In genomic region chr18:13447621-13448020, GRCh38 we compare ENCODE assay signal across 9 cellular contexts.
A peak's percentile ranks its signal among the peaks of the same experiment; 100 is the strongest.
DNase-seq lines count a peak whose midpoint lies in the region; ATAC-seq and TF ChIP-seq lines count a peak whose summit lies in the region.
"Had no signal": no experiment of that assay in that cellular context is flagged by ENCODE, and none has a peak within 500 bp of the region (broad histone marks: within the 10 kb centered on the region; RNA-seq: fewer than 3 reads in every experiment).

No MANE protein-coding gene starts in this region.

- intact Hi-C loops in mucosa of descending colon (cut with DNase I, micrococcal nuclease) = no loop called here
- intact Hi-C loops in ovary (cut with DNase I) = no loop called here

- H3K36me3 ChIP-seq in mucosa of descending colon (ENCODE audit: low read depth) (no peaks in the 10 kb centered on the region), ovary (no peaks in the 10 kb centered on the region)

- no peak overlapping the region for H3K27ac ChIP-seq in ovary

- no peak overlapping the region for H3K4me3 ChIP-seq in cardiac fibroblast (replicated peaks in 1 of 2; ENCODE audit: low read depth in 2 of 2, low read length in 2 of 2)
- H3K4me3 ChIP-seq in mucosa of descending colon = no peak overlapping the region
- no peak overlapping the region for H3K4me3 ChIP-seq in ovary

- H3K4me1 ChIP-seq in mucosa of descending colon (ENCODE audit: low read depth) = peaks cover 6% of the 10 kb centered on the region
- H3K4me1 ChIP-seq in ovary (ENCODE audit: insufficient read depth) = peaks cover 1% of the 10 kb centered on the region

- ATAC-seq in mucosa of descending colon = peak; percentile 18
- no peak for ATAC-seq in HG03457 (IDR thresholded peaks at IDR 0.05; ENCODE audit: unreplicated experiment)

- no peak for TF ChIP-seq POLR2A in ovary (IDR thresholded peaks at IDR 0.05)

- H3K9me3 ChIP-seq in mucosa of descending colon (no peaks in the 10 kb centered on the region), ovary (no peaks in the 10 kb centered on the region)

- peak; percentile 86 for DNase-seq in AG20443 (ENCODE audit: low spot score)
- DNase-seq in NCI-H128 (lab: John Stamatoyannopoulos, UW; ENCODE audit: unreplicated experiment) = peak; percentile 58
- DNase-seq in cardiac fibroblast (ENCODE audit: low read depth in 2 of 2) = peak; percentile 34 to 45
- no peak for DNase-seq in mucosa of descending colon
- no peak for DNase-seq in ovary
- no peak for DNase-seq in activated CD4-positive, alpha-beta T cell treated with anti-CD3 and anti-CD28 coated beads, Interleukin-2, amount 50 U/mL, for 48 hours
- DNase-seq in superior temporal gyrus (ENCODE audit: extremely low spot score) = no peak
- DNase-seq: activated CD4-positive, alpha-beta T cell treated with anti-CD3 and anti-CD28 coated beads, Interleukin-2, amount 50 U/mL, for 1 hour had no signal

- WGBS in ovary, 3 donors = 5 to 19% (median 15%) methylated on average over 12 of the region's 12 CpGs

- TF ChIP-seq CTCF in cardiac fibroblast (IDR thresholded peaks at IDR 0.05; ENCODE audit: low read depth, low read length) (no peak), mucosa of descending colon (IDR thresholded peaks at IDR 0.05) (no peak), ovary (IDR thresholded peaks at IDR 0.05) (no peak)

- TF ChIP-seq EP300 in ovary (IDR thresholded peaks at IDR 0.05) = no peak

- H3K27me3 ChIP-seq in ovary = no peaks in the 10 kb centered on the region

Comparison
In these comparisons a context has a peak if more than half of its experiments do, and no peak if none do; other contexts are left out.
1. DNase-seq: peak in AG20443 (single experiment), NCI-H128 (single experiment) and cardiac fibroblast (2 of 2); none in mucosa of descending colon (0 of 3), ovary (0 of 5), activated CD4-positive, alpha-beta T cell treated with anti-CD3 and anti-CD28 coated beads, Interleukin-2, amount 50 U/mL, for 48 hours (0 of 2) and superior temporal gyrus (single experiment).